8 cellular contexts compared by ENCODE assay signal in genomic region chr9:6686396-6686795, GRCh38. TPM values are rescaled to one million over a fixed set of nuclear protein-coding genes. Genes with fewer than 3 reads are reported as not detected.
DNase-seq lines count a peak whose midpoint lies in the region; ATAC-seq and TF ChIP-seq lines count a peak whose summit lies in the region.
"Had no signal": no experiment of that assay in that cellular context is flagged by ENCODE, and none has a peak within 500 bp of the region (broad histone marks: within the 10 kb centered on the region; RNA-seq: fewer than 3 reads in every experiment).

No MANE protein-coding gene starts in this region.

- peak; percentile 31 for TF ChIP-seq CTCF in MM.1S (IDR thresholded peaks at IDR 0.05; ENCODE audit: low read length)
- TF ChIP-seq CTCF in chondrocyte (IDR thresholded peaks at IDR 0.05), result peak; percentile 74

- H3K4me3 ChIP-seq in MM.1S (ENCODE audit: low read length), result no peak overlapping the region

- H3K27me3 ChIP-seq in MM.1S (replicated peaks; ENCODE audit: insufficient read depth, low read length), result no peaks in the 10 kb centered on the region

- peaks cover 2% of the 10 kb centered on the region for H3K36me3 Mint-ChIP-seq in chondrocyte (ENCODE audit: low read depth)
- peaks cover 9% of the 10 kb centered on the region for H3K36me3 Mint-ChIP-seq in stimulated activated effector memory CD8-positive, alpha-beta T cell treated with anti-CD3 and anti-CD28 coated beads, Interleukin-12 subunit alpha, Interleukin-12 subunit beta, amount 100 ng/mL, for 72 hours

- H4K20me1 ChIP-seq in MM.1S (ENCODE audit: insufficient read depth, low read length), result no peaks in the 10 kb centered on the region

- no peaks in the 10 kb centered on the region for H3K27me3 Mint-ChIP-seq in chondrocyte (ENCODE audit: low read depth)

- peaks cover 21% of the 10 kb centered on the region for H3F3A ChIP-seq in MM.1S (ENCODE audit: insufficient read depth, low read length)

- H3K79me2 ChIP-seq in MM.1S (ENCODE audit: low read length), result 0 out of 2 replicates have a peak, but pooled peaks cover 3% of the 10 kb centered on the region

- H3K4me2 ChIP-seq in MM.1S (ENCODE audit: low read depth, low read length), result no peak overlapping the region

- H3K4me3 Mint-ChIP-seq in chondrocyte (ENCODE audit: unreplicated experiment), result no peak overlapping the region
- H3K4me3 Mint-ChIP-seq in stimulated activated effector memory CD8-positive, alpha-beta T cell treated with anti-CD3 and anti-CD28 coated beads, Interleukin-12 subunit alpha, Interleukin-12 subunit beta, amount 100 ng/mL, for 72 hours, result no peak overlapping the region

- H2AFZ ChIP-seq in MM.1S (ENCODE audit: low read length), result no peak overlapping the region

- no peaks in the 10 kb centered on the region for H3K36me3 ChIP-seq in MM.1S (replicated peaks; ENCODE audit: insufficient read depth, low read length)

- H3K27ac ChIP-seq in MM.1S (ENCODE audit: low read length), result no peak overlapping the region

- H3K9me2 ChIP-seq in MM.1S (replicated peaks; ENCODE audit: insufficient read depth, low read length), result no peaks in the 10 kb centered on the region

- peaks cover 12% of the 10 kb centered on the region for H3K4me1 ChIP-seq in MM.1S (ENCODE audit: low read length)

- H3K4me1 Mint-ChIP-seq in chondrocyte (ENCODE audit: low read depth), result peaks cover 19% of the 10 kb centered on the region
- peaks cover 13% of the 10 kb centered on the region for H3K4me1 Mint-ChIP-seq in stimulated activated effector memory CD8-positive, alpha-beta T cell treated with anti-CD3 and anti-CD28 coated beads, Interleukin-12 subunit alpha, Interleukin-12 subunit beta, amount 100 ng/mL, for 72 hours

- DNase-seq in GM04504 (ENCODE audit: low read depth), result peak; percentile 1
- DNase-seq in MM.1S, result no peak
- no peak for DNase-seq in chondrocyte (ENCODE audit: low spot score)
- DNase-seq in pons (ENCODE audit: low spot score), result peak; percentile 44
- DNase-seq in stimulated activated effector memory CD8-positive, alpha-beta T cell treated with anti-CD3 and anti-CD28 coated beads, Interleukin-12 subunit alpha, Interleukin-12 subunit beta, amount 100 ng/mL, for 72 hours (ENCODE audit: low spot score in 2 of 2), result no peak
- DNase-seq: NCI-H1694 had no signal

- no peak for ATAC-seq in stimulated activated effector memory CD8-positive, alpha-beta T cell treated with anti-CD3 and anti-CD28 coated beads, Interleukin-12 subunit alpha, Interleukin-12 subunit beta, amount 100 ng/mL, for 72 hours
- ATAC-seq in GM18867 (IDR thresholded peaks at IDR 0.05; ENCODE audit: unreplicated experiment) (no peak), HG02840 (IDR thresholded peaks at IDR 0.05; ENCODE audit: low FRiP score, unreplicated experiment) (no peak)

- peak overlapping the region; percentile 76 for H3K27ac Mint-ChIP-seq in chondrocyte (ENCODE audit: unreplicated experiment)
- no peak overlapping the region for H3K27ac Mint-ChIP-seq in stimulated activated effector memory CD8-positive, alpha-beta T cell treated with anti-CD3 and anti-CD28 coated beads, Interleukin-12 subunit alpha, Interleukin-12 subunit beta, amount 100 ng/mL, for 72 hours

- H3K9ac ChIP-seq in MM.1S (ENCODE audit: low read length), result no peak overlapping the region

- H3K9me3 ChIP-seq in MM.1S (replicated peaks; ENCODE audit: insufficient read depth, low read length), result no peaks in the 10 kb centered on the region

- H3K9me3 Mint-ChIP-seq in chondrocyte (ENCODE audit: low read depth), result no peaks in the 10 kb centered on the region
- no peaks in the 10 kb centered on the region for H3K9me3 Mint-ChIP-seq in stimulated activated effector memory CD8-positive, alpha-beta T cell treated with anti-CD3 and anti-CD28 coated beads, Interleukin-12 subunit alpha, Interleukin-12 subunit beta, amount 100 ng/mL, for 72 hours

RNA-seq across cellular contexts. Expression of gene GLDC, which starts 40.9 kb away (rescaled TPM):
- 0.25 to 0.48 TPM (median 0.44 TPM) in 3 replicates for total RNA-seq in chondrocyte

Comparison
In these comparisons a context has a peak if more than half of its experiments do, and no peak if none do; other contexts are left out.
1. DNase-seq: peak in GM04504 (single experiment) and pons (single experiment); none in MM.1S (single experiment), chondrocyte (single experiment) and stimulated activated effector memory CD8-positive, alpha-beta T cell treated with anti-CD3 and anti-CD28 coated beads, Interleukin-12 subunit alpha, Interleukin-12 subunit beta, amount 100 ng/mL, for 72 hours (0 of 2).